37 cellular contexts compared by ENCODE assay signal in genomic region chr2:121291251-121291580, GRCh38. TPM values are rescaled to one million over a fixed set of nuclear protein-coding genes. Genes with fewer than 3 reads are reported as not detected.
"Had no signal": no experiment of that assay in that cellular context is flagged by ENCODE, and none has a peak within 500 bp of the region (broad histone marks: within the 10 kb centered on the region; RNA-seq: fewer than 3 reads in every experiment).

No MANE protein-coding gene starts in this region.

- H3K9me3 ChIP-seq: adrenal gland, ascending aorta had no signal

- H3K9me3 Mint-ChIP-seq: activated B cell treated with CpG ODN at 0.5 μM for 24 hours; activated CD4-positive, alpha-beta memory T cell treated with anti-CD3 and anti-CD28 coated beads, Interleukin-2, amount 10 ng/mL, durations not matched to agents 7 days and 5 days; activated CD4-positive, alpha-beta T cell treated with anti-CD3 and anti-CD28 coated beads, Interleukin-2, amount 10 ng/mL, durations not matched to agents 7 days and 5 days; activated naive CD4-positive, alpha-beta T cell treated with anti-CD3 and anti-CD28 coated beads for 36 hours; activated naive CD4-positive, alpha-beta T cell treated with anti-CD3 and anti-CD28 coated beads, Interleukin-2, amount 50 U/mL, for 72 hours; activated naive CD8-positive, alpha-beta T cell treated with anti-CD3 and anti-CD28 coated beads for 36 hours; activated T-cell treated with anti-CD3 and anti-CD28 coated beads, Interleukin-2, amount 50 U/mL, for 4 hours; activated T-cell treated with anti-CD3 and anti-CD28 coated beads, Interleukin-2, amount 50 U/mL, for 72 hours; activated T-helper 1 cell treated with anti-CD3 and anti-CD28 coated beads, Interleukin-12 subunit alpha, Interleukin-12 subunit beta, Interleukin-2, Interleukin-4 antibody, amounts not matched to agents 30 ng/mL and 10 ng/mL and 1 ng/mL, durations not matched to agents 14 hours and 24 hours and 36 hours; activated T-helper 17 cell treated with anti-CD3 and anti-CD28 coated beads, Interleukin-2, amount 50 U/mL, for 72 hours; central memory CD8-positive, alpha-beta T cell; T-helper 1 cell treated with Interleukin-12 subunit alpha and Interleukin-12 subunit beta and Interleukin-4 antibody, amounts not matched to agents 30 μg/mL and 1 μg/mL, for 36 hours; T-helper 2 cell treated with Interferon-gamma antibody and Interleukin-4, amounts not matched to agents 5 μg/mL and 100 μg/mL, for 36 hours had no signal

- H3K27me3 ChIP-seq: adrenal gland, ascending aorta had no signal

- DNase-seq: activated B cell treated with CpG ODN at 0.5 μM for 24 hours; activated CD4-positive, alpha-beta memory T cell treated with anti-CD3 and anti-CD28 coated beads, Interleukin-2, amount 10 ng/mL, durations not matched to agents 7 days and 5 days; activated CD4-positive, alpha-beta T cell treated with anti-CD3 and anti-CD28 coated beads for 48 hours; activated CD4-positive, alpha-beta T cell treated with anti-CD3 and anti-CD28 coated beads, Interleukin-2, amount 10 ng/mL, durations not matched to agents 7 days and 5 days; activated CD4-positive, alpha-beta T cell treated with anti-CD3 and anti-CD28 coated beads, Interleukin-2, amount 50 U/mL, for 48 hours; activated CD4-positive, CD25-positive, alpha-beta regulatory T cell treated with anti-CD3 and anti-CD28 coated beads, Interleukin-2, amount 50 U/mL, for 72 hours; activated CD8-positive, alpha-beta memory T cell treated with anti-CD3 and anti-CD28 coated beads, Interleukin-2, amount 50 U/mL, for 48 hours; activated CD8-positive, alpha-beta T cell treated with anti-CD3 and anti-CD28 coated beads, Interleukin-2, amount 10 ng/mL, durations not matched to agents 7 days and 5 days; activated effector memory CD4-positive, alpha-beta T cell treated with anti-CD3 and anti-CD28 coated beads, Interleukin-2, amount 50 U/mL, for 16 hours; activated gamma-delta T cell treated with Interleukin-2 at 50 U/mL for 16 hours; activated naive CD4-positive, alpha-beta T cell; activated naive CD4-positive, alpha-beta T cell treated with anti-CD3 and anti-CD28 coated beads for 36 hours; activated naive CD4-positive, alpha-beta T cell treated with anti-CD3 and anti-CD28 coated beads, Interleukin-2, amount 50 U/mL, for 16 hours; activated naive CD8-positive, alpha-beta T cell treated with anti-CD3 and anti-CD28 coated beads for 36 hours; activated T-cell treated with anti-CD3 and anti-CD28 coated beads, Interleukin-2, amount 50 U/mL, for 4 hours; activated T-cell treated with anti-CD3 and anti-CD28 coated beads, Interleukin-2, amount 50 U/mL, for 72 hours; adrenal gland; amniotic stem cell; caudate nucleus; cerebellar nuclear complex; SW 1271; T-helper 1 cell; T-helper 2 cell; T-helper 9 cell had no signal

- H3K36me3 Mint-ChIP-seq: activated CD8-positive, alpha-beta memory T cell treated with anti-CD3 and anti-CD28 coated beads, Interleukin-2, amount 10 ng/mL, durations not matched to agents 7 days and 5 days; activated naive CD4-positive, alpha-beta T cell treated with anti-CD3 and anti-CD28 coated beads, Interleukin-2, amount 50 U/mL, for 72 hours; activated naive CD8-positive, alpha-beta T cell treated with anti-CD3 and anti-CD28 coated beads for 36 hours; brain had no signal

- H3K4me3 Mint-ChIP-seq: activated B cell treated with CpG ODN at 0.5 μM for 24 hours; activated CD4-positive, alpha-beta memory T cell treated with anti-CD3 and anti-CD28 coated beads, Interleukin-2, amount 10 ng/mL, durations not matched to agents 7 days and 5 days; activated CD4-positive, alpha-beta T cell treated with anti-CD3 and anti-CD28 coated beads, Interleukin-2, amount 10 ng/mL, durations not matched to agents 7 days and 5 days; activated CD8-positive, alpha-beta memory T cell treated with anti-CD3 and anti-CD28 coated beads, Interleukin-2, amount 10 ng/mL, durations not matched to agents 7 days and 5 days; activated CD8-positive, alpha-beta T cell treated with anti-CD3 and anti-CD28 coated beads, Interleukin-2, amount 10 ng/mL, durations not matched to agents 7 days and 5 days; activated naive CD4-positive, alpha-beta T cell treated with anti-CD3 and anti-CD28 coated beads for 36 hours; activated naive CD8-positive, alpha-beta T cell treated with anti-CD3 and anti-CD28 coated beads for 36 hours; activated T-cell treated with anti-CD3 and anti-CD28 coated beads, Interleukin-2, amount 50 U/mL, for 4 hours; activated T-cell treated with anti-CD3 and anti-CD28 coated beads, Interleukin-2, amount 50 U/mL, for 72 hours; activated T-helper 1 cell treated with anti-CD3 and anti-CD28 coated beads, Interleukin-12 subunit alpha, Interleukin-12 subunit beta, Interleukin-2, Interleukin-4 antibody, amounts not matched to agents 30 ng/mL and 10 ng/mL and 1 ng/mL, durations not matched to agents 14 hours and 24 hours and 36 hours; activated T-helper 17 cell treated with anti-CD3 and anti-CD28 coated beads, Interleukin-2, amount 50 U/mL, for 72 hours; brain; central memory CD8-positive, alpha-beta T cell; T-helper 1 cell treated with Interleukin-12 subunit alpha and Interleukin-12 subunit beta and Interleukin-4 antibody, amounts not matched to agents 30 μg/mL and 1 μg/mL, for 36 hours; T-helper 2 cell treated with Interferon-gamma antibody and Interleukin-4, amounts not matched to agents 5 μg/mL and 100 μg/mL, for 36 hours had no signal

- ATAC-seq: activated CD8-positive, alpha-beta memory T cell treated with anti-CD3 and anti-CD28 coated beads, Interleukin-2, amount 10 ng/mL, durations not matched to agents 7 days and 5 days; activated CD8-positive, alpha-beta T cell treated with anti-CD3 and anti-CD28 coated beads, Interleukin-2, amount 10 ng/mL, durations not matched to agents 7 days and 5 days; activated naive CD4-positive, alpha-beta T cell treated with anti-CD3 and anti-CD28 coated beads, Interleukin-2, amount 50 U/mL, for 72 hours; activated T-cell treated with anti-CD3 and anti-CD28 coated beads, Interleukin-2, amount 50 U/mL, for 4 hours; activated T-cell treated with anti-CD3 and anti-CD28 coated beads, Interleukin-2, amount 50 U/mL, for 72 hours; activated T-helper 17 cell treated with anti-CD3 and anti-CD28 coated beads, Interleukin-2, amount 50 U/mL, for 72 hours had no signal

- H3K4me3 ChIP-seq: adrenal gland, ascending aorta, cardiac muscle cell had no signal

- H3K27ac ChIP-seq: adrenal gland, ascending aorta, cardiac muscle cell, VCaP had no signal

- FAIRE-seq: bronchial epithelial cell, TTC549 had no signal

- H3K4me1 Mint-ChIP-seq: activated B cell treated with CpG ODN at 0.5 μM for 24 hours; activated CD4-positive, alpha-beta memory T cell treated with anti-CD3 and anti-CD28 coated beads, Interleukin-2, amount 10 ng/mL, durations not matched to agents 7 days and 5 days; activated CD4-positive, alpha-beta T cell treated with anti-CD3 and anti-CD28 coated beads, Interleukin-2, amount 10 ng/mL, durations not matched to agents 7 days and 5 days; activated CD8-positive, alpha-beta memory T cell treated with anti-CD3 and anti-CD28 coated beads, Interleukin-2, amount 10 ng/mL, durations not matched to agents 7 days and 5 days; activated naive CD8-positive, alpha-beta T cell treated with anti-CD3 and anti-CD28 coated beads for 36 hours; activated T-helper 17 cell treated with anti-CD3 and anti-CD28 coated beads, Interleukin-2, amount 50 U/mL, for 72 hours; brain had no signal

- H3K27ac Mint-ChIP-seq: activated B cell treated with CpG ODN at 0.5 μM for 24 hours; activated CD4-positive, alpha-beta memory T cell treated with anti-CD3 and anti-CD28 coated beads, Interleukin-2, amount 10 ng/mL, durations not matched to agents 7 days and 5 days; activated CD4-positive, alpha-beta T cell treated with anti-CD3 and anti-CD28 coated beads, Interleukin-2, amount 10 ng/mL, durations not matched to agents 7 days and 5 days; activated CD8-positive, alpha-beta memory T cell treated with anti-CD3 and anti-CD28 coated beads, Interleukin-2, amount 10 ng/mL, durations not matched to agents 7 days and 5 days; activated CD8-positive, alpha-beta T cell treated with anti-CD3 and anti-CD28 coated beads, Interleukin-2, amount 10 ng/mL, durations not matched to agents 7 days and 5 days; activated naive CD4-positive, alpha-beta T cell treated with anti-CD3 and anti-CD28 coated beads for 36 hours; activated naive CD4-positive, alpha-beta T cell treated with anti-CD3 and anti-CD28 coated beads, Interleukin-2, amount 50 U/mL, for 72 hours; activated naive CD8-positive, alpha-beta T cell treated with anti-CD3 and anti-CD28 coated beads for 36 hours; activated T-cell treated with anti-CD3 and anti-CD28 coated beads, Interleukin-2, amount 50 U/mL, for 72 hours; activated T-helper 1 cell treated with anti-CD3 and anti-CD28 coated beads, Interleukin-12 subunit alpha, Interleukin-12 subunit beta, Interleukin-2, Interleukin-4 antibody, amounts not matched to agents 30 ng/mL and 10 ng/mL and 1 ng/mL, durations not matched to agents 14 hours and 24 hours and 36 hours; activated T-helper 17 cell treated with anti-CD3 and anti-CD28 coated beads, Interleukin-2, amount 50 U/mL, for 72 hours; brain; T-helper 1 cell treated with Interleukin-12 subunit alpha and Interleukin-12 subunit beta and Interleukin-4 antibody, amounts not matched to agents 30 μg/mL and 1 μg/mL, for 36 hours; T-helper 2 cell treated with Interferon-gamma antibody and Interleukin-4, amounts not matched to agents 5 μg/mL and 100 μg/mL, for 36 hours had no signal

- H3K36me3 ChIP-seq: adrenal gland, ascending aorta, cardiac muscle cell had no signal

- H3K4me1 ChIP-seq: adrenal gland, ascending aorta had no signal

RNA-seq across cellular contexts. Expression of gene TFCP2L1, which starts 6.2 kb away (rescaled TPM):
- total RNA-seq: activated T-helper 1 cell treated with anti-CD3 and anti-CD28 coated beads, Interleukin-12 subunit alpha, Interleukin-12 subunit beta, Interleukin-2, Interleukin-4 antibody, amounts not matched to agents 30 ng/mL and 10 ng/mL and 1 ng/mL, durations not matched to agents 14 hours and 24 hours and 36 hours; cardiac muscle cell had no signal
